Comparison of ENCODE assay signal across 8 cellular contexts in genomic region chr16:67279296-67280089, GRCh38. TPM values are rescaled to one million over a fixed set of nuclear protein-coding genes. Genes with fewer than 3 reads are reported as not detected.
DNase-seq lines count a peak whose midpoint lies in the region; ATAC-seq and TF ChIP-seq lines count a peak whose summit lies in the region.

TSS of gene PLEKHG4 (plus strand) at chr16:67279532. CDS start at chr16:67280045, 513 bp downstream.

- no peaks in the 10 kb centered on the region for H3K9me3 ChIP-seq in cardiac muscle cell (ENCODE audit: low read depth)
- no peaks in the 10 kb centered on the region for H3K9me3 ChIP-seq in psoas muscle

- DNase-seq in DMS53 (lab: John Stamatoyannopoulos, UW) (peak; percentile 90), SKM-1 (lab: John Stamatoyannopoulos, UW; ENCODE audit: unreplicated experiment) (peak; percentile 44), cardiac muscle cell (ENCODE audit: low read depth in 1 of 2, low spot score in 1 of 2) (peak; percentile 71 to 73), psoas muscle (peak; percentile 80 to 86)
- DNase-seq in activated naive CD4-positive, alpha-beta T cell treated with anti-CD3 and anti-CD28 coated beads, Interleukin-2, amount 50 U/mL, for 72 hours (ENCODE audit: low spot score in 2 of 2) = peak; percentile 84 to 89

- H3K27ac ChIP-seq in cardiac muscle cell (no peak within 1 kb of the TSS), psoas muscle (no peak within 1 kb of the TSS), urinary bladder (ENCODE audit: low read depth) (no peak within 1 kb of the TSS)

- ATAC-seq in GM21576 (IDR thresholded peaks at IDR 0.05; ENCODE audit: unreplicated experiment) = peak; percentile 71
- ATAC-seq in activated naive CD4-positive, alpha-beta T cell treated with anti-CD3 and anti-CD28 coated beads, Interleukin-2, amount 50 U/mL, for 72 hours = peak; percentile 88 to 94
- ATAC-seq in psoas muscle = peak; percentile 65 to 87 (median 80)

- H3K4me1 ChIP-seq in cardiac muscle cell (ENCODE audit: low read depth) (no peaks in the 10 kb centered on the region), psoas muscle (peaks cover 11% of the 10 kb centered on the region), urinary bladder (ENCODE audit: insufficient read depth) (no peaks in the 10 kb centered on the region)

- H3K36me3 ChIP-seq in cardiac muscle cell = no peaks in the 10 kb centered on the region
- H3K36me3 ChIP-seq in psoas muscle (ENCODE audit: insufficient read depth in 1 of 2, low read depth in 1 of 2) = no peaks in the 10 kb centered on the region
- H3K36me3 ChIP-seq in urinary bladder (ENCODE audit: insufficient read depth) = no peaks in the 10 kb centered on the region

- H3K9me3 Mint-ChIP-seq in activated naive CD4-positive, alpha-beta T cell treated with anti-CD3 and anti-CD28 coated beads, Interleukin-2, amount 50 U/mL, for 72 hours = no peaks in the 10 kb centered on the region

- peak within 1 kb of the TSS; percentile 22 for H3K4me3 ChIP-seq in cardiac muscle cell
- H3K4me3 ChIP-seq in psoas muscle = peak within 1 kb of the TSS; percentile 59
- H3K4me3 ChIP-seq in urinary bladder (ENCODE audit: low read depth, low read length) = peak within 1 kb of the TSS; percentile 62

- peaks cover 0 to 12% of the 10 kb centered on the region in 2 donors for H3K36me3 Mint-ChIP-seq in activated naive CD4-positive, alpha-beta T cell treated with anti-CD3 and anti-CD28 coated beads, Interleukin-2, amount 50 U/mL, for 72 hours

- TF ChIP-seq CTCF in LNCAP (IDR thresholded peaks at IDR 0.05) (peak; percentile 80), cardiac muscle cell (IDR thresholded peaks at IDR 0.05; ENCODE audit: low read depth, low read length) (peak; percentile 41), psoas muscle (IDR thresholded peaks at IDR 0.05) (peak; percentile 55)

- 24 to 46% (median 31%) methylated on average over 23 to 83 of the region's 83 CpGs for WGBS in psoas muscle, 3 donors
- WGBS in urinary bladder = 25% methylated on average over 82 of the region's 83 CpGs

- H3K27me3 ChIP-seq in cardiac muscle cell (peaks cover 18% of the 10 kb centered on the region), psoas muscle (ENCODE audit: insufficient read depth in 3 of 3, low read length in 2 of 3) (no peaks in the 10 kb centered on the region)

- H3K27ac Mint-ChIP-seq in activated naive CD4-positive, alpha-beta T cell treated with anti-CD3 and anti-CD28 coated beads, Interleukin-2, amount 50 U/mL, for 72 hours = peak within 1 kb of the TSS; percentile 90 to 94

- intact Hi-C loops in psoas muscle (cut with DNase I) = no loop called here

RNA-seq across cellular contexts. Expression of gene PLEKHG4, which starts in this region (rescaled TPM):
- total RNA-seq in activated naive CD4-positive, alpha-beta T cell treated with anti-CD3 and anti-CD28 coated beads, Interleukin-2, amount 50 U/mL, for 72 hours = 10 to 100 TPM in 1 of 2 donors, 1 to 10 TPM in 1; 9.5 to 23.2 TPM
- total RNA-seq in cardiac muscle cell (3.6 and 6.8 TPM in 2 replicates), psoas muscle (1 to 10 TPM in 2 of 4 donors, under 1 TPM in 2; 0.28 to 1.9 (median 1.3) TPM), urinary bladder (12.8 TPM)
- polyA plus RNA-seq in cardiac muscle cell (1.0 and 5.2 TPM in 2 replicates), psoas muscle (under 1 TPM; 0.60 to 1.00 (median 0.98) TPM), urinary bladder (5.8 TPM)
